In the genomic region with DNA sequence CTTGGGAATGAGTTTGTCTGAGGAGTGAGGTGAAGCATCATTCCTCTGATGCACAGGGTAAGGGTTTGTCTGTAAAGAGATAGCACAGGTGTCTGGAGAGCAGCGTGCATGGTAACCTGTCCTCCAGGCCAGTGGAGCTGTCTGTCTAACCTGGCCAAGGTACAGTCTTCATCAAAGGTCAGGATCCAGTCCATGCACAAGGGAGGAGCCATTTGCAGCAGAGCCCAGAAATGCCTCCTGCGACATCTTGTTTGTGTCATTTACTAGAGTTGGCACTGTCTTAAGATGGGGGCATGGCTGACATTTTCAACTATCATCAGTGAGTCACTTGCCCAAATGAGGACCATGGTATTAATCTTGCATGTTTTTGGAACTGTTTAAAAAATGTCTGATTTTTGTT, we compare ENCODE assay signal across 17 cellular contexts.
"Had no signal": no experiment of that assay in that cellular context is flagged by ENCODE, and none has a peak within 500 bp of the region (broad histone marks: within the 10 kb centered on the region; RNA-seq: fewer than 3 reads in every experiment).

No MANE protein-coding gene starts in this region.

- ATAC-seq: effector memory CD8-positive, alpha-beta T cell; gastrocnemius medialis; heart left ventricle; left cardiac atrium; naive thymus-derived CD8-positive, alpha-beta T cell; WTC11 had no signal

- H3K27ac Mint-ChIP-seq: activated naive CD4-positive, alpha-beta T cell treated with anti-CD3 and anti-CD28 coated beads for 36 hours; activated T-helper 2 cell treated with anti-CD3 and anti-CD28 coated beads, Interferon-gamma antibody, Interleukin-2, Interleukin-4, amounts not matched to agents 10 μg/mL and 5 μg/mL and 100 μg/mL, durations not matched to agents 14 hours and 24 hours and 36 hours; mesothelial cell of epicardium; stimulated activated naive B cell treated with anti-CD40 and anti-IgM and Interleukin-4, amounts not matched to agents 10 μg/mL and 1 μg/mL and 100 μg/mL, for 72 hours; type B pancreatic cell; WTC11 had no signal

- DNase-seq: activated CD4-positive, alpha-beta T cell treated with anti-CD3 and anti-CD28 coated beads for 4 hours; activated CD8-positive, alpha-beta memory T cell treated with anti-CD3 and anti-CD28 coated beads for 24 hours; activated naive CD4-positive, alpha-beta T cell treated with anti-CD3 and anti-CD28 coated beads for 36 hours; activated T-cell treated with anti-CD3 and anti-CD28 coated beads for 4 hours; dermis blood vessel endothelial cell; effector memory CD8-positive, alpha-beta T cell; gastrocnemius medialis; heart left ventricle; left cardiac atrium; naive thymus-derived CD8-positive, alpha-beta T cell; stimulated activated naive B cell treated with anti-CD40 and anti-IgM and Interleukin-4, amounts not matched to agents 10 μg/mL and 1 μg/mL and 100 μg/mL, for 72 hours; T-helper 2 cell had no signal

- H3K9me3 Mint-ChIP-seq: activated naive CD4-positive, alpha-beta T cell treated with anti-CD3 and anti-CD28 coated beads for 36 hours; effector memory CD8-positive, alpha-beta T cell; mesothelial cell of epicardium; naive thymus-derived CD8-positive, alpha-beta T cell; stimulated activated naive B cell treated with anti-CD40 and anti-IgM and Interleukin-4, amounts not matched to agents 10 μg/mL and 1 μg/mL and 100 μg/mL, for 72 hours; type B pancreatic cell; WTC11 had no signal

- H3K4me3 Mint-ChIP-seq: activated naive CD4-positive, alpha-beta T cell treated with anti-CD3 and anti-CD28 coated beads for 36 hours; mesothelial cell of epicardium; naive thymus-derived CD8-positive, alpha-beta T cell; stimulated activated naive B cell treated with anti-CD40 and anti-IgM and Interleukin-4, amounts not matched to agents 10 μg/mL and 1 μg/mL and 100 μg/mL, for 72 hours; type B pancreatic cell; WTC11 had no signal

- H3K27me3 Mint-ChIP-seq: effector memory CD8-positive, alpha-beta T cell; naive thymus-derived CD8-positive, alpha-beta T cell; type B pancreatic cell had no signal

- H3K36me3 Mint-ChIP-seq: mesothelial cell of epicardium; naive thymus-derived CD8-positive, alpha-beta T cell; stimulated activated naive B cell treated with anti-CD40 and anti-IgM and Interleukin-4, amounts not matched to agents 10 μg/mL and 1 μg/mL and 100 μg/mL, for 72 hours; type B pancreatic cell; WTC11 had no signal

- FAIRE-seq: bronchial epithelial cell had no signal

- H3K4me1 Mint-ChIP-seq: mesothelial cell of epicardium; stimulated activated naive B cell treated with anti-CD40 and anti-IgM and Interleukin-4, amounts not matched to agents 10 μg/mL and 1 μg/mL and 100 μg/mL, for 72 hours had no signal
